ENCODE assay signal across 7 cellular contexts in genomic region chr21:42496839-42497202, GRCh38. TPM values are rescaled to one million over a fixed set of nuclear protein-coding genes. Genes with fewer than 3 reads are reported as not detected.
DNase-seq lines count a peak whose midpoint lies in the region; ATAC-seq, FAIRE-seq and TF ChIP-seq lines count a peak whose summit lies in the region.

No MANE protein-coding gene starts in this region.

- peaks cover 7% of the 10 kb centered on the region for H3K27me3 Mint-ChIP-seq in GM23338 (ENCODE audit: insufficient read depth, low read depth, poor library complexity)

- H3K27ac ChIP-seq in GM23338 (ENCODE audit: low read depth) (peak overlapping the region; percentile 97), SJCRH30 (no peak overlapping the region), fibroblast of lung (ENCODE audit: insufficient read depth, low read length) (peak overlapping the region; percentile 70), pancreas (peak overlapping the region; percentile 75 to 84 (median 76))

- H3K9me3 Mint-ChIP-seq in GM23338: no peaks in the 10 kb centered on the region; the same call in 2 of the 3 replicates

- H3F3A ChIP-seq in GM23338 (replicated peaks; ENCODE audit: low read depth): 0 out of 2 replicates have a peak, but pooled peaks cover 6% of the 10 kb centered on the region

- no peaks in the 10 kb centered on the region for H3K36me3 ChIP-seq in GM23338 (ENCODE audit: insufficient read depth)
- no peaks in the 10 kb centered on the region for H3K36me3 ChIP-seq in SJCRH30
- H3K36me3 ChIP-seq in fibroblast of lung (ENCODE audit: control insufficient read depth, insufficient read depth, low read length): no peaks in the 10 kb centered on the region
- no peaks in the 10 kb centered on the region for H3K36me3 ChIP-seq in pancreas

- intact Hi-C loops in pancreas (cut with DNase I): no loop called here

- peak overlapping the region; percentile 84 for H3K4me3 Mint-ChIP-seq in GM23338

- peak; percentile 74 for DNase-seq in GM23338 (ENCODE audit: low spot score)
- peak in 1 of 2 experiments; percentile 12 for DNase-seq in SJCRH30
- peak in 1 of 2 donors; percentile 11 for DNase-seq in fibroblast of lung (ENCODE audit: low read depth in 2 of 2)
- DNase-seq in pancreas: no peak
- no peak for DNase-seq in cortex of kidney (lab: John Stamatoyannopoulos, UW)
- no peak for DNase-seq in KG1 (lab: John Stamatoyannopoulos, UW)

- H3K4me2 ChIP-seq in GM23338 (peak overlapping the region; percentile 87), fibroblast of lung (ENCODE audit: extremely low read depth, insufficient read depth, low read length) (peak overlapping the region; percentile 93)

- FAIRE-seq in pancreas (lab: Jason Lieb, UNC): no peak

- peaks cover 23% of the 10 kb centered on the region; the same call in 2 of the 3 replicates for H3K4me1 Mint-ChIP-seq in GM23338

- peak overlapping the region; percentile 96 for H3K27ac Mint-ChIP-seq in GM23338

- peak overlapping the region; percentile 71 for H3K9ac ChIP-seq in fibroblast of lung (ENCODE audit: insufficient read depth, low read length)

- no peaks in the 10 kb centered on the region for H4K20me1 ChIP-seq in GM23338 (replicated peaks; ENCODE audit: insufficient read depth)
- H4K20me1 ChIP-seq in fibroblast of lung (ENCODE audit: control insufficient read depth, extremely low read depth, insufficient read depth, low read length): no peaks in the 10 kb centered on the region

- TF ChIP-seq CTCF in GM23338 (conservative IDR thresholded peaks at IDR 0.05; ENCODE audit: low read depth in 2 of 2) (no peak), fibroblast of lung (conservative IDR thresholded peaks at IDR 0.05 in 1 of 2, IDR thresholded peaks at IDR 0.05 in 1 of 2; ENCODE audit: low read depth in 1 of 2, low read length in 2 of 2) (no peak), pancreas (IDR thresholded peaks at IDR 0.05) (no peak)

- ATAC-seq in GM23338 (peak; percentile 26), pancreas (peak; percentile 5 to 25 (median 13)), HG02852 (IDR thresholded peaks at IDR 0.05; ENCODE audit: unreplicated experiment) (no peak)

- H3K27me3 ChIP-seq in GM23338 (ENCODE audit: insufficient read depth) (no peaks in the 10 kb centered on the region), SJCRH30 (no peaks in the 10 kb centered on the region), fibroblast of lung (ENCODE audit: control insufficient read depth, insufficient read depth, low read length) (peaks cover 4% of the 10 kb centered on the region), pancreas (no peaks in the 10 kb centered on the region)

- 14 to 18% methylated on average over 19 of the region's 19 CpGs for WGBS in pancreas, 2 donors

- H3K4me1 ChIP-seq in GM23338 (ENCODE audit: insufficient read depth): peaks cover 7% of the 10 kb centered on the region; the same call in 1 of the 2 replicates
- H3K4me1 ChIP-seq in SJCRH30: no peaks in the 10 kb centered on the region
- no peaks in the 10 kb centered on the region for H3K4me1 ChIP-seq in fibroblast of lung (ENCODE audit: control insufficient read depth, extremely low read depth, insufficient read depth, low read length)
- H3K4me1 ChIP-seq in pancreas: peaks cover 0 to 8% (median 0%) of the 10 kb centered on the region in 3 donors

- no peaks in the 10 kb centered on the region for H3K9me2 ChIP-seq in GM23338 (ENCODE audit: insufficient read depth)

- no peaks in the 10 kb centered on the region for H3K79me2 ChIP-seq in GM23338 (replicated peaks; ENCODE audit: insufficient read depth)
- no peaks in the 10 kb centered on the region for H3K79me2 ChIP-seq in fibroblast of lung (ENCODE audit: control insufficient read depth, insufficient read depth, low read length)

- H3K9me3 ChIP-seq in SJCRH30 (replicated peaks) (no peaks in the 10 kb centered on the region), fibroblast of lung (ENCODE audit: control insufficient read depth, insufficient read depth, low read depth, low read length) (no peaks in the 10 kb centered on the region), pancreas (no peaks in the 10 kb centered on the region)

- H3K36me3 Mint-ChIP-seq in GM23338 (ENCODE audit: low read depth): no peaks in the 10 kb centered on the region

- H3K4me3 ChIP-seq in GM23338 (peak overlapping the region; percentile 94), SJCRH30 (peak overlapping the region; percentile 52), fibroblast of lung (replicated peaks in 1 of 4; ENCODE audit: control extremely low read depth in 1 of 4, insufficient read depth in 1 of 4, low read depth in 3 of 4, low read length in 4 of 4) (peak overlapping the region; percentile 50 to 74 (median 66)), pancreas (peak overlapping the region; percentile 38 to 67 (median 50))

- H2AFZ ChIP-seq in GM23338 (peak overlapping the region; percentile 95), fibroblast of lung (ENCODE audit: low read length) (peak overlapping the region; percentile 90)

TF ChIP-seq in GM23338, 12 proteins besides CTCF, POLR2A, EP300 and RAD21 (continues in another document):
- no peak for TF ChIP-seq ZNF114 (CRISPR knock-in tag; IDR thresholded peaks at IDR 0.05)

RNA-seq across cellular contexts. Expression of gene RSPH1, which starts 0.8 kb away (rescaled TPM):
- 0.12 TPM in 1 of 2 replicates, not detected in the other for total RNA-seq in GM23338 (2014; rRNA removed; shearing (Covaris generic))
- polyA plus RNA-seq in GM23338 (2016; fragmentation: Nextera tagmentation; extraction: Ambion mirVana): 0.23 and 1.4 TPM in 2 replicates
- not detected in 2 replicates for total RNA-seq in SJCRH30 (2014; rRNA removed; shearing (Covaris generic))
- total RNA-seq in fibroblast of lung: not detected in 2 replicates
- 0.05 TPM in 1 of 2 replicates, not detected in the other for polyA plus RNA-seq in fibroblast of lung
- polyA plus RNA-seq in fibroblast of lung (2012): 0.08 TPM in 1 of 2 replicates, not detected in the other
- not detected in 2 replicates for polyA minus RNA-seq in fibroblast of lung (ENCODE audit: low replicate concordance)
- total RNA-seq in pancreas: 1 to 10 TPM in 5 of 6 donors, under 1 TPM in 1; 0.94 to 2.4 (median 1.8) TPM
- 1 to 10 TPM; 2.3 to 5.0 TPM for polyA plus RNA-seq in pancreas

RNA-seq across cellular contexts. Expression of gene SLC37A1, which starts 16.8 kb away (rescaled TPM):
- total RNA-seq in GM23338 (2014; rRNA removed; shearing (Covaris generic)): 25.2 and 30.3 TPM in 2 replicates
- 11.0 and 14.0 TPM in 2 replicates for polyA plus RNA-seq in GM23338 (2016; fragmentation: Nextera tagmentation; extraction: Ambion mirVana)
- total RNA-seq in SJCRH30 (2014; rRNA removed; shearing (Covaris generic)): not detected in 2 replicates
- total RNA-seq in fibroblast of lung: 2.8 and 6.4 TPM in 2 replicates
- polyA plus RNA-seq in fibroblast of lung: 0.42 and 1.2 TPM in 2 replicates
- 1.0 and 1.3 TPM in 2 replicates for polyA plus RNA-seq in fibroblast of lung (2012)
- 0.08 and 3.0 TPM in 2 replicates for polyA minus RNA-seq in fibroblast of lung (ENCODE audit: low replicate concordance)
- total RNA-seq in pancreas: 10 to 100 TPM in 2 of 6 donors, 1 to 10 TPM in 4; 4.7 to 14.3 (median 6.9) TPM
- 10 to 100 TPM in 1 of 2 donors, 1 to 10 TPM in 1; 8.4 to 14.1 TPM for polyA plus RNA-seq in pancreas
